In the genomic region with DNA sequence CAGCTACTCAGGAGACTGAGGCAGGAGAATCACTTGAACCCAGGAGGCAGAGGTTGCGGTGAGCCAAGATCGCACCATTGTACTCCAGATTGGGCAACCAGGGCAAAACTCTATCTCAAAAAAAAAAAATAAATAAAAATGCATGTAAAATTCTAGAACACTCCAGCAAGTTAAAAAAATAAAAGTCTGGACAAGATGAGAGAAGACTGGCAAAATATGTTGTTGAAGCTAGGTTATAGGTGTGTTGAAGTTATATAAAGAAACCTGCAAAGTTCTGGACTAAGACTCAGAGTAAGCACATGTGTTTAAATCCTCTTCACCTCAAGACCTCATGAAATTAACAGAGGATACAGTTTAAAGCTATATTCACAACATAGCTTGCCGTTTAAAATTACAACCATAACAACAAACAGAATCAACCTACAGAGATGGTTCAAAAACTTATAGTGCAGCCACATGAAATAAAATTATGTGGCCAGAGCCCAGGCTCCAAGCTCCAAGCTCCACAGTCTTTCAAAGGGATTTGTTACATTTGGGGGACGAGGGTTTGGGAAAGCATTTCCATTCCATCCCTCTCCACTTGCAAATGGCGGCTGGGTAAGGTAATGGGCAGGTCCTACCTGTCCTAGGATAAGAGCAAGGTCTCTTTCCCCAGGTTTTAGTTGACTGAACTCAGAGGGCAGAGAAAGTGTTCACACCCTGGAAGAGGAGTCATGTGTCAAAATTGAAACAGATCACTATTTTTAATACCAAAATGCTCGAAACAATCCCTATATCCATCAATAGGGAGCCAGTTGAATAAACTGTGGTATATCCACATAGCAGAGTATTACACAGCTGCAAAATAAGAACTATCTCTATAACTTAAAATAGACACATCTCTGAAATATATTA, we compare ENCODE assay signal across 3 cellular contexts. TPM values are rescaled to one million over a fixed set of nuclear protein-coding genes. Genes with fewer than 3 reads are reported as not detected.
"Had no signal": no experiment of that assay in that cellular context is flagged by ENCODE, and none has a peak within 500 bp of the region (broad histone marks: within the 10 kb centered on the region; RNA-seq: fewer than 3 reads in every experiment).

No MANE protein-coding gene starts in this region.

- DNase-seq: GDM1, GF-D8 had no signal

RNA-seq across cellular contexts. Expression of a gene that starts 59.9 kb away (rescaled TPM):
- polyA plus RNA-seq: GM12878 had no signal
